Comparison of ENCODE assay signal across 22 cellular contexts in genomic region chr2:196513796-196514526, GRCh38.
"Had no signal": no experiment of that assay in that cellular context is flagged by ENCODE, and none has a peak within 500 bp of the region (broad histone marks: within the 10 kb centered on the region; RNA-seq: fewer than 3 reads in every experiment).

No MANE protein-coding gene starts in this region.

- H3K4me1 ChIP-seq: foreskin keratinocyte, prostate gland, stomach had no signal

- H3K36me3 ChIP-seq: prostate gland, stomach, WERI-Rb-1 had no signal

- H3K4me3 ChIP-seq: hepatocyte, prostate gland, stomach had no signal

- H3K36me3 Mint-ChIP-seq: activated naive CD4-positive, alpha-beta T cell treated with anti-CD3 and anti-CD28 coated beads, Interleukin-2, amount 50 U/mL, for 24 hours; brain; immature natural killer cell; mesothelial cell of epicardium; natural killer cell had no signal

- H3K9me3 Mint-ChIP-seq: activated naive CD4-positive, alpha-beta T cell treated with anti-CD3 and anti-CD28 coated beads, Interleukin-2, amount 50 U/mL, for 24 hours; brain; dendritic cell treated with granulocyte-macrophage colony-stimulating factor and Interleukin-4, amounts not matched to agents 40 ng/mL and 50 ng/mL, for 4 days; immature natural killer cell; mesothelial cell of epicardium; natural killer cell had no signal

- H3K9me3 ChIP-seq: prostate gland, stomach had no signal

- H3K27me3 ChIP-seq: hepatocyte, stomach had no signal

- H3K4me3 Mint-ChIP-seq: activated naive CD4-positive, alpha-beta T cell treated with anti-CD3 and anti-CD28 coated beads, Interleukin-2, amount 50 U/mL, for 24 hours; brain; dendritic cell treated with granulocyte-macrophage colony-stimulating factor and Interleukin-4, amounts not matched to agents 40 ng/mL and 50 ng/mL, for 4 days; immature natural killer cell; mesothelial cell of epicardium; natural killer cell had no signal

- H3K4me1 Mint-ChIP-seq: activated naive CD4-positive, alpha-beta T cell treated with anti-CD3 and anti-CD28 coated beads, Interleukin-2, amount 50 U/mL, for 24 hours; immature natural killer cell; natural killer cell had no signal

- DNase-seq: activated CD4-positive, CD25-positive, alpha-beta regulatory T cell treated with anti-CD3 and anti-CD28 coated beads, Interleukin-2, amount 50 U/mL, for 72 hours; activated gamma-delta T cell treated with Interleukin-2 at 50 U/mL for 16 hours; activated T-cell treated with anti-CD3 and anti-CD28 coated beads, Interleukin-2, amount 50 U/mL, for 1 hour; anterior cingulate cortex; caudate nucleus; effector CD4-positive, alpha-beta T cell; foreskin keratinocyte; immature natural killer cell; mammary epithelial cell; natural killer cell; stimulated activated CD4-positive, alpha-beta T cell treated with anti-CD3 and anti-CD28 coated beads, Interleukin-4, amount 100 ng/mL, for 24 hours; stomach; T-helper 1 cell; trophoblast cell; WERI-Rb-1 had no signal

- H3K27ac Mint-ChIP-seq: activated naive CD4-positive, alpha-beta T cell treated with anti-CD3 and anti-CD28 coated beads, Interleukin-2, amount 50 U/mL, for 24 hours; brain; dendritic cell treated with granulocyte-macrophage colony-stimulating factor and Interleukin-4, amounts not matched to agents 40 ng/mL and 50 ng/mL, for 4 days; immature natural killer cell; mesothelial cell of epicardium; natural killer cell had no signal

- ATAC-seq: left lobe of liver, natural killer cell had no signal

- H3K27ac ChIP-seq: foreskin keratinocyte, hepatocyte, prostate gland, stomach, WERI-Rb-1 had no signal
